Comparison of ENCODE assay signal across 29 cellular contexts in the genomic region with DNA sequence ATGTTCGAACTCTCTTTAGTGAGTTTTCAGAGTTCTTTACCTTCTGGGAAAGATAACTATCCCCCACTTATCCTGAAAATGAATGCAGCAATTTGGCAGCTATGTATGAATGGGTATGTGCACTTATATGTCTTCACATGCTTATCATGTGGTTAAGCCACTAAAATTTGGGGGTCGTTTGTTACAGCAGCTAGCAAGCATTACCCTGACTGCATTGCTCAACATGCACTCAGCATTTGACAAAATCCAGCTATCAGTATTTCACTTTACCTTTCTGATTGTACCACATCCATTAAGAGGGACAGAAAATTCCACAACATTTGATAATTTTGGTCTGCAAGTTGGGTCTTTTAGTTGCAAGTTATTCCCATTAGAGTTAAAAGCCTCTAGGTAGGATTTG. TPM values are rescaled to one million over a fixed set of nuclear protein-coding genes. Genes with fewer than 3 reads are reported as not detected.
"Had no signal": no experiment of that assay in that cellular context is flagged by ENCODE, and none has a peak within 500 bp of the region (broad histone marks: within the 10 kb centered on the region; RNA-seq: fewer than 3 reads in every experiment).

No MANE protein-coding gene starts in this region.

- DNase-seq: colonic mucosa; cortex of kidney; dermis blood vessel endothelial cell; dorsolateral prefrontal cortex; effector CD4-positive, alpha-beta T cell; effector CD8-positive, alpha-beta T cell; effector memory CD4-positive, alpha-beta T cell; effector memory CD8-positive, alpha-beta T cell; endodermal cell; erythroblast; esophagus squamous epithelium; foreskin fibroblast; foreskin keratinocyte; foreskin melanocyte; gastrocnemius medialis; glutamatergic neuron; head of caudate nucleus; heart left ventricle; heart right ventricle had no signal

- H3K36me3 ChIP-seq: colonic mucosa, gastrocnemius medialis had no signal

- H3K4me1 ChIP-seq: colonic mucosa, esophagus muscularis mucosa, esophagus squamous epithelium, foreskin keratinocyte, gastrocnemius medialis, gastroesophageal sphincter, heart left ventricle, heart right ventricle had no signal

- H3K9me3 ChIP-seq: colonic mucosa, esophagus muscularis mucosa, esophagus squamous epithelium, gastrocnemius medialis, gastroesophageal sphincter had no signal

- ATAC-seq: effector memory CD8-positive, alpha-beta T cell; esophagus mucosa; foreskin keratinocyte; gastrocnemius medialis; gastroesophageal sphincter; heart left ventricle; heart right ventricle had no signal

- H3K4me3 ChIP-seq: colonic mucosa, coronary artery, dorsolateral prefrontal cortex, esophagus muscularis mucosa, esophagus squamous epithelium, gastrocnemius medialis, gastroesophageal sphincter, heart left ventricle, heart right ventricle had no signal

- H3K27ac ChIP-seq: colonic mucosa, coronary artery, dorsolateral prefrontal cortex, epithelial cell of prostate, esophagus muscularis mucosa, esophagus squamous epithelium, foreskin keratinocyte, gastrocnemius medialis, gastroesophageal sphincter, heart left ventricle, heart right ventricle had no signal

- H3K27me3 Mint-ChIP-seq: dendritic cell treated with granulocyte-macrophage colony-stimulating factor and Interleukin-4, amounts not matched to agents 40 ng/mL and 50 ng/mL, for 4 days; effector memory CD8-positive, alpha-beta T cell had no signal

- H3K9me3 Mint-ChIP-seq: dendritic cell treated with granulocyte-macrophage colony-stimulating factor and Interleukin-4, amounts not matched to agents 40 ng/mL and 50 ng/mL, for 4 days; effector memory CD8-positive, alpha-beta T cell; endodermal cell had no signal

- FAIRE-seq: colon, endometrium, endothelial cell of umbilical vein, frontal cortex had no signal

- H3K27me3 ChIP-seq: colonic mucosa, esophagus muscularis mucosa, esophagus squamous epithelium, foreskin keratinocyte, gastrocnemius medialis, gastroesophageal sphincter, heart left ventricle, heart right ventricle had no signal

- H3K4me3 Mint-ChIP-seq: dendritic cell treated with granulocyte-macrophage colony-stimulating factor and Interleukin-4, amounts not matched to agents 40 ng/mL and 50 ng/mL, for 4 days; effector memory CD8-positive, alpha-beta T cell; endodermal cell had no signal

- H3K27ac Mint-ChIP-seq: dendritic cell treated with granulocyte-macrophage colony-stimulating factor and Interleukin-4, amounts not matched to agents 40 ng/mL and 50 ng/mL, for 4 days; effector memory CD8-positive, alpha-beta T cell; endodermal cell had no signal

RNA-seq across cellular contexts. Expression of a gene that starts 43.5 kb away (rescaled TPM):
- total RNA-seq: gastrocnemius medialis had no signal
